10 cellular contexts compared by ENCODE assay signal in the genomic region with DNA sequence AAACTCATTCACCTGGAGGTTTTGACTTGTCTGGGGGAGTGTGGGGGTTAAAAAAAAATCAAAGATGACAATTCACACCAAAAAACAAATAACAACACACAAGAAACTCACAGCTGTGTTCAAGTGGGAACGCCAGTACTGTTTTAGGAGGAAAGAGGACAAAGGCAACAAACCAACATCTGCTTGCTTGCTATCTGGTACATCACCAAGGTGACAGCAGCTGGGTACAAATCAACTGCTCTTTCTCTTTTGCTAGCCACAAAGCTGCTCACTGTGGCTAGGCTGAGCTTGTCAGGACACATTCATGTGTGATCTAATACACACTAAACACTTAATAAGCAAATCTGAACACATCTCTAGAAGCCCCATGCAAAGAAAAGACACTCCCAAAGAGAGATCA.
DNase-seq lines count a peak whose midpoint lies in the region; ATAC-seq and TF ChIP-seq lines count a peak whose summit lies in the region.
"Had no signal": no experiment of that assay in that cellular context is flagged by ENCODE, and none has a peak within 500 bp of the region (broad histone marks: within the 10 kb centered on the region; RNA-seq: fewer than 3 reads in every experiment).

No MANE protein-coding gene starts in this region.

- no peak for TF ChIP-seq CTCF in activated CD8-positive, alpha-beta T cell treated with anti-CD3 and anti-CD28 coated beads for 36 hours (IDR thresholded peaks at IDR 0.05)
- TF ChIP-seq CTCF in Calu3 (IDR thresholded peaks at IDR 0.05; ENCODE audit: unreplicated experiment), result no peak

- H3K27me3 ChIP-seq in CD4-positive, CD25-positive, alpha-beta regulatory T cell (ENCODE audit: control insufficient read depth, insufficient read depth, low read length), result no peaks in the 10 kb centered on the region
- H3K27me3 ChIP-seq: right atrium auricular region had no signal

- H3K27ac Mint-ChIP-seq in CD4-positive, CD25-positive, alpha-beta regulatory T cell, result peak overlapping the region in 2 of 3 donors; percentile 58 to 65
- peak overlapping the region; percentile 88 for H3K27ac Mint-ChIP-seq in activated CD8-positive, alpha-beta T cell treated with anti-CD3 and anti-CD28 coated beads for 36 hours
- no peak overlapping the region for H3K27ac Mint-ChIP-seq in Calu3 (ENCODE audit: unreplicated experiment)

- H3K36me3 ChIP-seq in CD4-positive, CD25-positive, alpha-beta regulatory T cell (ENCODE audit: control insufficient read depth, insufficient read depth, low read length), result no peaks in the 10 kb centered on the region
- H3K36me3 ChIP-seq: right atrium auricular region had no signal

- POLR2A ChIA-PET in activated CD8-positive, alpha-beta T cell treated with anti-CD3 and anti-CD28 coated beads for 36 hours (lab: Charles Lee), result interaction anchor here (0.8 to 1.0 kb wide), 2 partner anchors 15 to 126 kb away, joined by 3 to 4 read pairs; no protein-coding TSS in a partner anchor

- CTCF ChIA-PET in activated CD8-positive, alpha-beta T cell treated with anti-CD3 and anti-CD28 coated beads for 36 hours (lab: Charles Lee), result no interaction called here
- CTCF ChIA-PET in Calu3 (lab: Charles Lee), result interaction anchor here (0.7 kb wide), 1 partner anchor 466 kb away, joined by 3 read pairs; no protein-coding TSS in a partner anchor

- BruUV-seq in Calu3 (replicated peaks; lab: Mats Ljungman, UMichigan), result no TSS peak

- H3K9me3 Mint-ChIP-seq in CD4-positive, CD25-positive, alpha-beta regulatory T cell, result peaks cover 0 to 6% (median 0%) of the 10 kb centered on the region in 7 donors
- peaks cover 7% of the 10 kb centered on the region for H3K9me3 Mint-ChIP-seq in activated CD8-positive, alpha-beta T cell treated with anti-CD3 and anti-CD28 coated beads for 36 hours
- no peaks in the 10 kb centered on the region for H3K9me3 Mint-ChIP-seq in Calu3 (ENCODE audit: low read depth, unreplicated experiment)

- H3K27ac ChIP-seq in CD4-positive, CD25-positive, alpha-beta regulatory T cell (ENCODE audit: insufficient read depth, low read length, poor library complexity, severe bottlenecking), result no peak overlapping the region
- H3K27ac ChIP-seq: right atrium auricular region had no signal

- peak overlapping the region in 2 of 4 donors; percentile 16 to 39 for H3K4me3 Mint-ChIP-seq in CD4-positive, CD25-positive, alpha-beta regulatory T cell
- no peak overlapping the region for H3K4me3 Mint-ChIP-seq in activated CD8-positive, alpha-beta T cell treated with anti-CD3 and anti-CD28 coated beads for 36 hours
- no peak overlapping the region for H3K4me3 Mint-ChIP-seq in Calu3 (ENCODE audit: low read depth, unreplicated experiment)

- DNase-seq in CD4-positive, CD25-positive, alpha-beta regulatory T cell, result peak in 1 of 3 donors; percentile 43
- DNase-seq in activated CD8-positive, alpha-beta T cell treated with anti-CD3 and anti-CD28 coated beads for 36 hours, result peak; percentile 48
- DNase-seq in NCI-H1105 (lab: John Stamatoyannopoulos, UW) (no peak), Calu3 (no peak), retina (no peak), NCI-H187 (lab: John Stamatoyannopoulos, UW) (no peak)
- DNase-seq: NCI-H1417 treated with DMSO at 0.1 percent for 48 hours had no signal

- H3K4me1 Mint-ChIP-seq in CD4-positive, CD25-positive, alpha-beta regulatory T cell, result peaks cover 25 to 33% (median 28%) of the 10 kb centered on the region in 4 donors
- peaks cover 38% of the 10 kb centered on the region for H3K4me1 Mint-ChIP-seq in activated CD8-positive, alpha-beta T cell treated with anti-CD3 and anti-CD28 coated beads for 36 hours (ENCODE audit: low read depth)
- H3K4me1 Mint-ChIP-seq in Calu3 (ENCODE audit: low read depth, unreplicated experiment), result no peaks in the 10 kb centered on the region

- peak overlapping the region; percentile 30 for H3K4me3 ChIP-seq in CD4-positive, CD25-positive, alpha-beta regulatory T cell (ENCODE audit: low read depth, low read length)
- H3K4me3 ChIP-seq: right atrium auricular region had no signal

- H3K27me3 Mint-ChIP-seq in CD4-positive, CD25-positive, alpha-beta regulatory T cell, result peaks cover 6% of the 10 kb centered on the region
- no peaks in the 10 kb centered on the region for H3K27me3 Mint-ChIP-seq in activated CD8-positive, alpha-beta T cell treated with anti-CD3 and anti-CD28 coated beads for 36 hours
- no peaks in the 10 kb centered on the region for H3K27me3 Mint-ChIP-seq in Calu3 (ENCODE audit: unreplicated experiment)

- peak in 1 of 2 donors; percentile 47 for ATAC-seq in CD4-positive, CD25-positive, alpha-beta regulatory T cell (ENCODE audit: low read depth in 2 of 2)
- peak; percentile 71 for ATAC-seq in GM19025 (IDR thresholded peaks at IDR 0.05; ENCODE audit: low read depth, unreplicated experiment)
- ATAC-seq in HG02981 (IDR thresholded peaks at IDR 0.05; ENCODE audit: unreplicated experiment), result peak; percentile 85
- ATAC-seq in activated CD8-positive, alpha-beta T cell treated with anti-CD3 and anti-CD28 coated beads for 36 hours, result peak; percentile 45

- peaks cover 20% of the 10 kb centered on the region for H3K4me1 ChIP-seq in CD4-positive, CD25-positive, alpha-beta regulatory T cell (ENCODE audit: control insufficient read depth, insufficient read depth, low read length, poor library complexity, severe bottlenecking)
- H3K4me1 ChIP-seq: right atrium auricular region had no signal

- no peaks in the 10 kb centered on the region for H3K9me3 ChIP-seq in CD4-positive, CD25-positive, alpha-beta regulatory T cell (ENCODE audit: control insufficient read depth in 2 of 2, low read length in 2 of 2)
- H3K9me3 ChIP-seq: right atrium auricular region had no signal

- no peaks in the 10 kb centered on the region for H3K36me3 Mint-ChIP-seq in CD4-positive, CD25-positive, alpha-beta regulatory T cell
- peaks cover 9% of the 10 kb centered on the region for H3K36me3 Mint-ChIP-seq in activated CD8-positive, alpha-beta T cell treated with anti-CD3 and anti-CD28 coated beads for 36 hours (ENCODE audit: low read depth)
- H3K36me3 Mint-ChIP-seq in Calu3 (ENCODE audit: insufficient read depth, unreplicated experiment), result no peaks in the 10 kb centered on the region

- intact Hi-C loops in activated CD8-positive, alpha-beta T cell treated with anti-CD3 and anti-CD28 coated beads for 36 hours (cut with micrococcal nuclease), result loop anchor here (5.0 kb wide), 2 partner anchors 120 to 205 kb away; partner anchors contain the start of gene NUP107
- intact Hi-C loops in Calu3 (cut with micrococcal nuclease; ENCODE audit: unreplicated experiment), result no loop called here
